In the genomic region with DNA sequence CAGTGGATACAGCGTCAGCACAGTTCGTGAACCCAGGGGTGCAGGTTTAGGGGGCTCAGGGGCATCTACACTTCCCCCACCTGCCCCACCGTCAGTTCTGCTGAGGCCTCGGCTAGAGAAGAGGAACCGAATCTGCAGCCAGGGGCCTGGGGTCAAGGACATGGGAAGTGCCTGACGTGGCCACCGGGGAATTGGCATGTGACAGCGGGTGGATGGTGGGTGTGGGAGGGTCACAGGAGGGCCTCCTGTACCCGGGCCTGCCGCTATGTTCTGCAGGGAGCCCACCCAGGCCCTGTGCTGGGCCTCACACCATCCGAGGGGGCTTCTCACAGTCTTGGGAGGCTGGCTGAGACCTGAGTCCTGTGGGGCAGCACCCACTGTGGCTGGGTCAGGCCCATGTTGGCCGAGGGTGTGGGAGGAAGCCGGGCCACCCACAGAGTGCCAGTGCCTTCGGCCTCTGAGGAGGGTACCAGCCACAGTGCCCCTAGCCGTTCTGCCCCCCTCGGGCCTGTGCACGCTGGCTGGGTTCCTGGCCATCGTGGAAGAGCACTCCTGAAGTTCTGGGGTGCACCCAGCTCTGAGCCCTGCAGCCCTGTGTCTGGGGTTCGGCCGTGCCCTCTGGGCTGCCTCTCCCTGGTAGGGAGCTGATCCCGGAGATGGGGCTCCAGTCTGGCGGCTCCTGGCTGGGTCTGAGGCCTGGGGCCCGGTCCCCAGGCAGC, we compare ENCODE assay signal across 10 cellular contexts. TPM values are rescaled to one million over a fixed set of nuclear protein-coding genes. Genes with fewer than 3 reads are reported as not detected.
DNase-seq lines count a peak whose midpoint lies in the region; ATAC-seq and TF ChIP-seq lines count a peak whose summit lies in the region.
"Had no signal": no experiment of that assay in that cellular context is flagged by ENCODE, and none has a peak within 500 bp of the region (broad histone marks: within the 10 kb centered on the region; RNA-seq: fewer than 3 reads in every experiment).

No MANE protein-coding gene starts in this region.

- DNase-seq in adipocyte (ENCODE audit: low read depth) (no peak), lung (ENCODE audit: low spot score) (peak; percentile 50), upper lobe of left lung (peak; percentile 73 to 75), SHP77 (lab: John Stamatoyannopoulos, UW) (no peak), activated gamma-delta T cell (lab: John Stamatoyannopoulos, UW) (no peak), DMS 273 (lab: John Stamatoyannopoulos, UW; ENCODE audit: unreplicated experiment) (no peak), GM19240 (ENCODE audit: insufficient read length, low spot score) (no peak)
- DNase-seq: SW 1271 had no signal

- H3K27me3 ChIP-seq in adipocyte (replicated peaks; ENCODE audit: control insufficient read depth, insufficient read depth, low read length): no peaks in the 10 kb centered on the region
- H3K27me3 ChIP-seq in lung (ENCODE audit: control insufficient read depth, insufficient read depth): no peaks in the 10 kb centered on the region
- H3K27me3 ChIP-seq in upper lobe of left lung: no peaks in the 10 kb centered on the region

- 46 to 66% methylated on average over 23 of the region's 23 CpGs for WGBS in lung, 2 donors
- 62 to 79% methylated on average over 14 to 16 of the region's 23 CpGs for WGBS in upper lobe of left lung, 2 donors

- H3K27ac ChIP-seq in lung (ENCODE audit: low read depth in 1 of 2, low read length in 1 of 2) (peak overlapping the region in 1 of 2 donors; percentile 39), upper lobe of left lung (peak overlapping the region in 3 of 4 donors; percentile 52 to 93 (median 68))
- H3K27ac ChIP-seq: KMS-11 had no signal

- H3K36me3 ChIP-seq in adipocyte (ENCODE audit: control insufficient read depth, insufficient read depth, low read length, severe bottlenecking) (no peaks in the 10 kb centered on the region), lung (ENCODE audit: control insufficient read depth in 2 of 2, insufficient read depth in 2 of 2, low read length in 2 of 2) (no peaks in the 10 kb centered on the region), upper lobe of left lung (no peaks in the 10 kb centered on the region)

- ATAC-seq in HG02938 (IDR thresholded peaks at IDR 0.05; ENCODE audit: unreplicated experiment): peak; percentile 27
- ATAC-seq in lung (ENCODE audit: insufficient read depth, low FRiP score): no peak
- ATAC-seq in upper lobe of left lung (ENCODE audit: low FRiP score in 2 of 2): peak in 1 of 2 donors; percentile 29

- no peak for TF ChIP-seq POLR2A in upper lobe of left lung (IDR thresholded peaks at IDR 0.05)

- TF ChIP-seq EP300 in upper lobe of left lung (IDR thresholded peaks at IDR 0.05): peak in 2 of 4 donors; percentile 2 to 19

- TF ChIP-seq CTCF in lung (IDR thresholded peaks at IDR 0.05; ENCODE audit: control extremely low read depth, extremely low read depth) (no peak), upper lobe of left lung (IDR thresholded peaks at IDR 0.05) (peak in 2 of 6 experiments; percentile 24 to 40)

- peak overlapping the region; percentile 40 for H3K9ac ChIP-seq in adipocyte (ENCODE audit: low read length)
- H3K9ac ChIP-seq: KMS-11 had no signal

- no peak overlapping the region for H3K4me3 ChIP-seq in adipocyte (ENCODE audit: low read length)
- H3K4me3 ChIP-seq in lung: no peak overlapping the region
- no peak overlapping the region for H3K4me3 ChIP-seq in upper lobe of left lung

- H3K4me1 ChIP-seq in adipocyte (ENCODE audit: control insufficient read depth, insufficient read depth, low read length): peaks cover 67% of the 10 kb centered on the region
- H3K4me1 ChIP-seq in lung (ENCODE audit: control insufficient read depth in 2 of 2, insufficient read depth in 2 of 2, low read length in 2 of 2): peaks cover 10 to 45% of the 10 kb centered on the region in 2 donors
- H3K4me1 ChIP-seq in upper lobe of left lung: peaks cover 69 to 98% (median 85%) of the 10 kb centered on the region in 4 donors

- H3K9me3 ChIP-seq in adipocyte (ENCODE audit: control insufficient read depth, low read length): no peaks in the 10 kb centered on the region
- peaks cover 0 to 2% of the 10 kb centered on the region in 2 donors for H3K9me3 ChIP-seq in lung (ENCODE audit: control insufficient read depth in 2 of 2, insufficient read depth in 1 of 2, low read length in 1 of 2)
- no peaks in the 10 kb centered on the region for H3K9me3 ChIP-seq in upper lobe of left lung

RNA-seq across cellular contexts. Expression of a gene that starts 5.9 kb away (rescaled TPM):
- total RNA-seq in lung (10 to 100 TPM; 50.6 to 74.0 TPM), upper lobe of left lung (10 to 100 TPM; 16.5 to 69.6 (median 58.1) TPM)
- 10 to 100 TPM; 14.3 to 60.9 TPM for polyA plus RNA-seq in lung

RNA-seq across cellular contexts. Expression of a gene that starts 50.3 kb away (rescaled TPM):
- total RNA-seq in lung (1 to 10 TPM in 1 of 2 donors, under 1 TPM in 1; 0.65 to 8.3 TPM), upper lobe of left lung (10 to 100 TPM in 1 of 6 donors, 1 to 10 TPM in 3, under 1 TPM in 2; 0.30 to 16.6 (median 5.3) TPM)
- under 1 TPM; 0.13 to 0.39 TPM for polyA plus RNA-seq in lung

Comparison
In these comparisons a context has a peak if more than half of its experiments do, and no peak if none do; other contexts are left out.
1. DNase-seq: peak in lung (single experiment) and upper lobe of left lung (2 of 2); none in adipocyte (single experiment), SHP77 (0 of 2), activated gamma-delta T cell (single experiment), DMS 273 (single experiment) and GM19240 (single experiment).